ENCODE assay signal across 8 cellular contexts in genomic region chr7:6446977-6447588, GRCh38. TPM values are rescaled to one million over a fixed set of nuclear protein-coding genes. Genes with fewer than 3 reads are reported as not detected.
DNase-seq lines count a peak whose midpoint lies in the region; ATAC-seq and TF ChIP-seq lines count a peak whose summit lies in the region.

No MANE protein-coding gene starts in this region.

- H3K4me1 Mint-ChIP-seq in activated CD4-positive, alpha-beta T cell treated with anti-CD3 and anti-CD28 coated beads, Interleukin-2, amount 10 ng/mL, durations not matched to agents 24 days and 14 days: peaks cover 20% of the 10 kb centered on the region
- H3K4me1 Mint-ChIP-seq in stimulated activated naive CD8-positive, alpha-beta T cell treated with anti-CD3 and anti-CD28 coated beads, Interleukin-15, Interleukin-2, amounts not matched to agents 100 ng/mL and 50 ng/mL, for 24 hours (ENCODE audit: low read depth): peaks cover 43% of the 10 kb centered on the region

- WGBS in lung, 2 donors: 3 to 4% methylated on average over 25 of the region's 25 CpGs

- H3K27ac Mint-ChIP-seq in activated CD4-positive, alpha-beta T cell treated with anti-CD3 and anti-CD28 coated beads, Interleukin-2, amount 10 ng/mL, durations not matched to agents 24 days and 14 days: peak overlapping the region; percentile 93
- peak overlapping the region; percentile 88 for H3K27ac Mint-ChIP-seq in stimulated activated naive CD8-positive, alpha-beta T cell treated with anti-CD3 and anti-CD28 coated beads, Interleukin-15, Interleukin-2, amounts not matched to agents 100 ng/mL and 50 ng/mL, for 24 hours

- no peaks in the 10 kb centered on the region for H3K27me3 ChIP-seq in lung (ENCODE audit: control insufficient read depth, insufficient read depth)

- peaks cover 32% of the 10 kb centered on the region for H3K36me3 Mint-ChIP-seq in activated CD4-positive, alpha-beta T cell treated with anti-CD3 and anti-CD28 coated beads, Interleukin-2, amount 10 ng/mL, durations not matched to agents 24 days and 14 days (ENCODE audit: low read depth)
- H3K36me3 Mint-ChIP-seq in stimulated activated naive CD8-positive, alpha-beta T cell treated with anti-CD3 and anti-CD28 coated beads, Interleukin-15, Interleukin-2, amounts not matched to agents 100 ng/mL and 50 ng/mL, for 24 hours (ENCODE audit: low read depth): peaks cover 31% of the 10 kb centered on the region

- H3K4me3 Mint-ChIP-seq in activated CD4-positive, alpha-beta T cell treated with anti-CD3 and anti-CD28 coated beads, Interleukin-2, amount 10 ng/mL, durations not matched to agents 24 days and 14 days: peak overlapping the region; percentile 94
- H3K4me3 Mint-ChIP-seq in stimulated activated naive CD8-positive, alpha-beta T cell treated with anti-CD3 and anti-CD28 coated beads, Interleukin-15, Interleukin-2, amounts not matched to agents 100 ng/mL and 50 ng/mL, for 24 hours: peak overlapping the region; percentile 90

- H3K4me3 ChIP-seq in lung: peak overlapping the region; percentile 94

- H3K27me3 Mint-ChIP-seq in activated CD4-positive, alpha-beta T cell treated with anti-CD3 and anti-CD28 coated beads, Interleukin-2, amount 10 ng/mL, durations not matched to agents 24 days and 14 days: no peaks in the 10 kb centered on the region
- H3K27me3 Mint-ChIP-seq in stimulated activated naive CD8-positive, alpha-beta T cell treated with anti-CD3 and anti-CD28 coated beads, Interleukin-15, Interleukin-2, amounts not matched to agents 100 ng/mL and 50 ng/mL, for 24 hours: no peaks in the 10 kb centered on the region

- H3K4me1 ChIP-seq in lung (ENCODE audit: control insufficient read depth in 2 of 2, insufficient read depth in 2 of 2, low read length in 2 of 2): peaks cover 0 to 12% of the 10 kb centered on the region in 2 donors

- peaks cover 0 to 11% of the 10 kb centered on the region in 2 donors for H3K36me3 ChIP-seq in lung (ENCODE audit: control insufficient read depth in 2 of 2, insufficient read depth in 2 of 2, low read length in 2 of 2)

- intact Hi-C loops in activated CD4-positive, alpha-beta T cell treated with anti-CD3 and anti-CD28 coated beads, Interleukin-2, amount 10 ng/mL, durations not matched to agents 24 days and 14 days (cut with micrococcal nuclease): loop anchor here (1.0 kb wide), 1 partner anchor 9 kb away; no protein-coding TSS in a partner anchor

- H3K27ac ChIP-seq in lung (ENCODE audit: low read depth in 1 of 2, low read length in 1 of 2): peak overlapping the region; percentile 84 to 95

- ATAC-seq in GM18907 (IDR thresholded peaks at IDR 0.05; ENCODE audit: unreplicated experiment): peak; percentile 36
- peak; percentile 23 for ATAC-seq in HG03280 (IDR thresholded peaks at IDR 0.05; ENCODE audit: unreplicated experiment)
- ATAC-seq in lung (ENCODE audit: insufficient read depth, low FRiP score): peak; percentile 24

- peak; percentile 66 for DNase-seq in Ammon's horn (ENCODE audit: low spot score)
- peak; percentile 76 for DNase-seq in NCI-H2227 (lab: John Stamatoyannopoulos, UW; ENCODE audit: unreplicated experiment)
- peak; percentile 81 for DNase-seq in activated CD4-positive, alpha-beta T cell treated with anti-CD3 and anti-CD28 coated beads, Interleukin-2, amount 10 ng/mL, durations not matched to agents 24 days and 14 days
- peak; percentile 31 for DNase-seq in effector CD8-positive, alpha-beta T cell (lab: John Stamatoyannopoulos, UW)
- peak; percentile 83 for DNase-seq in lung (ENCODE audit: low spot score)

- no peak for TF ChIP-seq CTCF in lung (IDR thresholded peaks at IDR 0.05; ENCODE audit: control extremely low read depth, extremely low read depth)

- no peaks in the 10 kb centered on the region for H3K9me3 ChIP-seq in lung (ENCODE audit: control insufficient read depth in 2 of 2, insufficient read depth in 1 of 2, low read length in 1 of 2)

- H3K9me3 Mint-ChIP-seq in activated CD4-positive, alpha-beta T cell treated with anti-CD3 and anti-CD28 coated beads, Interleukin-2, amount 10 ng/mL, durations not matched to agents 24 days and 14 days: no peaks in the 10 kb centered on the region
- H3K9me3 Mint-ChIP-seq in stimulated activated naive CD8-positive, alpha-beta T cell treated with anti-CD3 and anti-CD28 coated beads, Interleukin-15, Interleukin-2, amounts not matched to agents 100 ng/mL and 50 ng/mL, for 24 hours: no peaks in the 10 kb centered on the region

RNA-seq across cellular contexts. Expression of gene DAGLB, which starts 0.7 kb away (rescaled TPM):
- total RNA-seq in activated CD4-positive, alpha-beta T cell treated with anti-CD3 and anti-CD28 coated beads, Interleukin-2, amount 10 ng/mL, durations not matched to agents 24 days and 14 days: 18.8 and 26.8 TPM in 2 replicates
- total RNA-seq in lung: 10 to 100 TPM; 22.6 to 43.3 TPM
- polyA plus RNA-seq in lung: 10 to 100 TPM; 13.9 to 16.3 TPM

RNA-seq across cellular contexts. Expression of gene KDELR2, which starts 36.9 kb away (rescaled TPM):
- 64.0 and 73.8 TPM in 2 replicates for total RNA-seq in activated CD4-positive, alpha-beta T cell treated with anti-CD3 and anti-CD28 coated beads, Interleukin-2, amount 10 ng/mL, durations not matched to agents 24 days and 14 days
- total RNA-seq in lung: 100 to 1,000 TPM in 1 of 2 donors, 10 to 100 TPM in 1; 97.4 to 161 TPM
- 100 to 1,000 TPM in 1 of 2 donors, 10 to 100 TPM in 1; 84.3 to 103 TPM for polyA plus RNA-seq in lung

Comparison
In these comparisons a context has a peak if more than half of its experiments do, and no peak if none do; other contexts are left out.
1. Peak in every context shown above with its lines: DNase-seq, ATAC-seq, H3K4me3 ChIP-seq and H3K27ac ChIP-seq.
2. DNase-seq: peak in every context shown above with its lines; median percentile 83 in lung; 81 in activated CD4-positive, alpha-beta T cell treated with anti-CD3 and anti-CD28 coated beads, Interleukin-2, amount 10 ng/mL, durations not matched to agents 24 days and 14 days; 76 in NCI-H2227; 66 in Ammon's horn; 31 in effector CD8-positive, alpha-beta T cell.